In genomic region chr1:167659876-167660275, GRCh38 we compare ENCODE assay signal across 2 cellular contexts.
TF ChIP-seq lines count a peak whose summit lies in the region.

No MANE protein-coding gene starts in this region.

TF ChIP-seq in liver, 16 proteins besides CTCF, POLR2A, EP300 and RAD21:
- TF ChIP-seq HNF4A (conservative IDR thresholded peaks at IDR 0.05) (no peak), RXRA (IDR thresholded peaks at IDR 0.05) (peak; percentile 14 to 17)

TF ChIP-seq in HepG2, 621 proteins besides CTCF, POLR2A, EP300 and RAD21:
- TF ChIP-seq ZNF331 (CRISPR knock-in tag; IDR thresholded peaks at IDR 0.05) (no peak), ZNF101 (CRISPR knock-in tag; IDR thresholded peaks at IDR 0.05; ENCODE audit: borderline replicate concordance, low read depth) (no peak), MEF2D (CRISPR knock-in tag; IDR thresholded peaks at IDR 0.05) (no peak), ZNF512 (CRISPR knock-in tag; IDR thresholded peaks at IDR 0.05) (no peak), ZNF562 (CRISPR knock-in tag; IDR thresholded peaks at IDR 0.05; ENCODE audit: borderline replicate concordance) (no peak), KDM3A (CRISPR knock-in tag; IDR thresholded peaks at IDR 0.05; ENCODE audit: low read depth) (no peak), ZHX2 (IDR thresholded peaks at IDR 0.05; ENCODE audit: low read depth) (no peak), ZHX2 (CRISPR knock-in tag; IDR thresholded peaks at IDR 0.05; ENCODE audit: borderline replicate concordance) (no peak), TCF12 (IDR thresholded peaks at IDR 0.05) (no peak), TCF12 (CRISPR knock-in tag; IDR thresholded peaks at IDR 0.05) (no peak), GLI4 (CRISPR knock-in tag; IDR thresholded peaks at IDR 0.05; ENCODE audit: borderline replicate concordance) (no peak), SCMH1 (CRISPR knock-in tag; IDR thresholded peaks at IDR 0.05; ENCODE audit: borderline replicate concordance) (no peak), RFXAP (CRISPR knock-in tag; IDR thresholded peaks at IDR 0.05; ENCODE audit: borderline replicate concordance) (no peak), HDAC6 (IDR thresholded peaks at IDR 0.05; ENCODE audit: low read depth, low read length) (no peak), THYN1 (CRISPR knock-in tag; IDR thresholded peaks at IDR 0.05; ENCODE audit: borderline replicate concordance, low read depth) (no peak), NFE2L2 (IDR thresholded peaks at IDR 0.05; ENCODE audit: low read length) (no peak)
